Comparison of ENCODE assay signal across 12 cellular contexts in the genomic region with DNA sequence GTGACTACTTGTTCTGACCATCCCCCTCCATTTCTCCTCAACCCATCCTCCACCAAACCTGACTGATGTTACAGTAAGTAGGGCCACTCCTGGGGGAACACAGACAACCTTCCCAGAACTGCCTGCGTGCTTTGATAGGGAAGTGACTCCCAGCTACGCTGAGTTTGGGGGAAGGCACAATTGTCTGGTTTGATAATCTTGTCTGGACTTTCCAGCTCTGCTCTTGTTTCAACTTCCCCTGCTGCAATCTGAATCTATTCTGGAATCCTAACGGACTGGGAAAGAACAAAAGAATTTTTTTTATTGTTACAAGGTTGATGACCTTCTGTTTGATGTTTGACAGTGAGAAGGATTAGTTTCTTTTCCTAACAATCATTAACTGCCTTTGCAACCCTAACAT.
DNase-seq lines count a peak whose midpoint lies in the region; ATAC-seq, FAIRE-seq and TF ChIP-seq lines count a peak whose summit lies in the region.
"Had no signal": no experiment of that assay in that cellular context is flagged by ENCODE, and none has a peak within 500 bp of the region (broad histone marks: within the 10 kb centered on the region; RNA-seq: fewer than 3 reads in every experiment).

No MANE protein-coding gene starts in this region.

- in situ Hi-C loops in G401 (cut with HindIII; ENCODE audit: low sequenced_read_pairs) = no loop called here

- H4K8ac ChIP-seq in H1 (ENCODE audit: extremely low read depth, insufficient read depth, low read length) = no peak overlapping the region
- H4K8ac ChIP-seq in mesendoderm (ENCODE audit: low read depth, low read length) = no peak overlapping the region

- H3K79me2 ChIP-seq in H1 (ENCODE audit: control insufficient read depth in 1 of 2, insufficient read depth in 2 of 2, low read length in 2 of 2) = peaks cover 0 to 41% of the 10 kb centered on the region in 2 experiments; a peak in 2 of 4 replicates
- no peaks in the 10 kb centered on the region for H3K79me2 ChIP-seq in mesendoderm (ENCODE audit: control insufficient read depth, insufficient read depth, low read length)

- H3K9ac ChIP-seq in H1 (replicated peaks in 1 of 4; ENCODE audit: extremely low read depth in 1 of 4, low read depth in 3 of 4, low read length in 3 of 4) (no peak overlapping the region), mesendoderm (ENCODE audit: low read length) (no peak overlapping the region)

- no peaks in the 10 kb centered on the region for H3K23me2 ChIP-seq in H1 (ENCODE audit: low read depth, low read length)

- H3K56ac ChIP-seq in H1 (replicated peaks; ENCODE audit: insufficient read length, low read depth, low read length) (no peak overlapping the region), mesendoderm (ENCODE audit: low read length) (peak overlapping the region; percentile 30)

- ATAC-seq in GM21515 (IDR thresholded peaks at IDR 0.05; ENCODE audit: unreplicated experiment) = no peak
- no peak for ATAC-seq in HG02610 (IDR thresholded peaks at IDR 0.05; ENCODE audit: unreplicated experiment)

- peak overlapping the region in 1 of 2 experiments; percentile 34; a peak in 1 of 4 replicates for H3K4me2 ChIP-seq in H1 (ENCODE audit: insufficient read depth in 1 of 2, low read depth in 2 of 2, low read length in 2 of 2)
- H3K4me2 ChIP-seq in mesendoderm (ENCODE audit: low read length) = no peak overlapping the region

- H3K9me3 ChIP-seq in BE2C (no peaks in the 10 kb centered on the region), H1 (ENCODE audit: insufficient read depth in 2 of 2, low read depth in 1 of 2, low read length in 1 of 2) (no peaks in the 10 kb centered on the region)
- H3K9me3 ChIP-seq: colonic mucosa had no signal

- H3K36me3 ChIP-seq in BE2C = no peaks in the 10 kb centered on the region
- H3K36me3 ChIP-seq in H1 (ENCODE audit: control insufficient read depth in 2 of 4, insufficient read depth in 4 of 4, low read length in 3 of 4) = no peaks in the 10 kb centered on the region
- H3K36me3 ChIP-seq in mesendoderm (ENCODE audit: control insufficient read depth, insufficient read depth, low read length) = no peaks in the 10 kb centered on the region
- H3K36me3 ChIP-seq: colonic mucosa had no signal

- H2AK5ac ChIP-seq in H1 (ENCODE audit: low read depth, low read length) = no peak overlapping the region
- no peak overlapping the region for H2AK5ac ChIP-seq in mesendoderm (ENCODE audit: low read length)

- POLR2A ChIA-PET in H1 (lab: Charles Lee; ENCODE audit: partially characterized antibody) = interaction anchor here (0.9 kb wide), 1 partner anchor 10 kb away, joined by 3 read pairs; no protein-coding TSS in a partner anchor

- no peak overlapping the region for H4K91ac ChIP-seq in H1 (replicated peaks; ENCODE audit: insufficient read length, low read length)

- WGBS in H1 (ENCODE audit: extremely low coverage in 1 of 2, insufficient coverage in 1 of 2, insufficient read length in 1 of 2, insufficient replicate concordance in 2 of 2, low coverage in 1 of 2, low lambda C conversion rate in 2 of 2, missing lambda C conversion rate in 1 of 2), 2 experiments = 31% methylated on average over 3 of the region's 3 CpGs; no CpG with 5 or more reads in 1 of the 2 experiments
- WGBS in mesendoderm (ENCODE audit: extremely low coverage, insufficient coverage, low lambda C conversion rate) = no CpG with 5 or more reads among the region's 3 CpGs

- H3K4ac ChIP-seq in H1 (replicated peaks; ENCODE audit: insufficient read length, low read depth, low read length) = no peak overlapping the region
- H3K4ac ChIP-seq in mesendoderm (ENCODE audit: low read depth, low read length) = no peak overlapping the region

- H2BK5ac ChIP-seq in H1 (ENCODE audit: low read depth, low read length) (no peak overlapping the region), mesendoderm (ENCODE audit: low read length) (no peak overlapping the region)

- H2BK15ac ChIP-seq in H1 (ENCODE audit: low read length) (no peak overlapping the region), mesendoderm (replicated peaks; ENCODE audit: low read depth) (no peak overlapping the region)

- H3K79me1 ChIP-seq in H1 (ENCODE audit: low read depth, low read length) (no peaks in the 10 kb centered on the region), mesendoderm (ENCODE audit: low read length) (no peaks in the 10 kb centered on the region)

- H3K4me1 ChIP-seq in BE2C (0 out of 2 replicates have a peak, but pooled peaks cover 4% of the 10 kb centered on the region), H1 (replicated peaks in 1 of 4; ENCODE audit: control insufficient read depth in 3 of 4, insufficient read depth in 4 of 4, low read length in 3 of 4) (peaks cover 0 to 15% (median 6%) of the 10 kb centered on the region in 4 experiments; a peak in 6 of 7 replicates), mesendoderm (ENCODE audit: control insufficient read depth, low read depth, low read length) (peaks cover 5% of the 10 kb centered on the region)
- H3K4me1 ChIP-seq: colonic mucosa had no signal

- CTCF ChIA-PET in H1 (lab: Charles Lee; ENCODE audit: partially characterized antibody) = interaction anchor here (1.1 kb wide), 1 partner anchor 214 kb away, joined by 3 read pairs; no protein-coding TSS in a partner anchor

- H3K27ac ChIP-seq in H1 (ENCODE audit: low read depth, low read length) (no peak overlapping the region), mesendoderm (ENCODE audit: low read depth, low read length) (no peak overlapping the region)
- H3K27ac ChIP-seq: colonic mucosa had no signal

- no peak overlapping the region for H4K5ac ChIP-seq in H1 (ENCODE audit: insufficient read length, low read depth, low read length)
- H4K5ac ChIP-seq in mesendoderm (ENCODE audit: low read length) = no peak overlapping the region

- no peak for TF ChIP-seq RAD21 in H1 (IDR thresholded peaks at IDR 0.05 in 1 of 2, conservative IDR thresholded peaks at IDR 0.05 in 1 of 2; ENCODE audit: low read depth in 2 of 2, low read length in 2 of 2)

- H3K23ac ChIP-seq in H1 (ENCODE audit: insufficient read length) = no peak overlapping the region
- no peak overlapping the region for H3K23ac ChIP-seq in mesendoderm (ENCODE audit: low read length)

- FAIRE-seq in H1 (lab: Jason Lieb, UNC) = peak; percentile 69
- FAIRE-seq: frontal cortex had no signal

- H3K18ac ChIP-seq in H1 (ENCODE audit: extremely low read depth, low read length) (no peak overlapping the region), mesendoderm (ENCODE audit: low read length) (no peak overlapping the region)

- TF ChIP-seq POLR2A in H1 (IDR thresholded peaks at IDR 0.05; ENCODE audit: control extremely low read depth in 1 of 2, low read depth in 2 of 2, low read length in 2 of 2) = no peak

- H3K14ac ChIP-seq in H1 (ENCODE audit: insufficient read length) = no peak overlapping the region

- H2BK120ac ChIP-seq in H1 (replicated peaks; ENCODE audit: low read depth, low read length) = no peak overlapping the region
- no peak overlapping the region for H2BK120ac ChIP-seq in mesendoderm (ENCODE audit: low read depth, low read length)

- no peak overlapping the region for H2BK12ac ChIP-seq in H1 (ENCODE audit: low read depth, low read length)

- H3K4me3 ChIP-seq in BE2C (ENCODE audit: low read depth, low read length) (peak overlapping the region; percentile 10), H1 (ENCODE audit: extremely low read depth in 1 of 4, insufficient read depth in 2 of 4, low read depth in 3 of 4, low read length in 4 of 4) (peak overlapping the region in 1 of 4 experiments; percentile 3; a peak in 1 of 8 replicates), mesendoderm (ENCODE audit: low read length) (no peak overlapping the region)
- H3K4me3 ChIP-seq: colonic mucosa had no signal

- no peaks in the 10 kb centered on the region for H3K27me3 ChIP-seq in BE2C
- peaks cover 0 to 1% (median 0%) of the 10 kb centered on the region in 4 experiments; a peak in 1 of 7 replicates for H3K27me3 ChIP-seq in H1 (replicated peaks in 1 of 4; ENCODE audit: control insufficient read depth in 3 of 4, extremely low read depth in 1 of 4, insufficient read depth in 3 of 4, low read length in 3 of 4)
- no peaks in the 10 kb centered on the region for H3K27me3 ChIP-seq in mesendoderm (ENCODE audit: insufficient read depth, low read length, poor library complexity)
- H3K27me3 ChIP-seq: colonic mucosa had no signal

- H4K20me1 ChIP-seq in H1 (replicated peaks in 1 of 2; ENCODE audit: control insufficient read depth in 1 of 2, insufficient read depth in 2 of 2, low read length in 2 of 2) = no peaks in the 10 kb centered on the region

- no peak overlapping the region for H2AFZ ChIP-seq in H1 (ENCODE audit: low read length)

- H2BK20ac ChIP-seq in H1 (ENCODE audit: low read length) = no peak overlapping the region

- DNase-seq in BE2C (peak; percentile 40), NCI-H2227 (lab: John Stamatoyannopoulos, UW; ENCODE audit: unreplicated experiment) (peak; percentile 20), H1 (ENCODE audit: low read depth in 1 of 2, low spot score in 2 of 2) (no peak), mesendoderm (peak; percentile 66), G401 (ENCODE audit: low spot score) (no peak), HuH-7.5 (ENCODE audit: low spot score) (no peak)
- DNase-seq: activated effector memory CD4-positive, alpha-beta T cell treated with anti-CD3 and anti-CD28 coated beads, Interleukin-2, amount 50 U/mL, for 16 hours; colonic mucosa; Kasumi-1 had no signal

- no peak for TF ChIP-seq EP300 in H1 (IDR thresholded peaks at IDR 0.05; ENCODE audit: borderline replicate concordance in 1 of 2, low read depth in 2 of 2, low read length in 2 of 2)

- TF ChIP-seq CTCF in BE2C (IDR thresholded peaks at IDR 0.05; ENCODE audit: low read depth, low read length) (no peak), H1 (IDR thresholded peaks at IDR 0.05; ENCODE audit: control extremely low read depth in 1 of 3, insufficient read depth in 1 of 3, low read depth in 1 of 3, low read length in 3 of 3) (no peak)

TF ChIP-seq in H1, 55 proteins besides CTCF, POLR2A, EP300 and RAD21:
- TF ChIP-seq, protein P1, sequence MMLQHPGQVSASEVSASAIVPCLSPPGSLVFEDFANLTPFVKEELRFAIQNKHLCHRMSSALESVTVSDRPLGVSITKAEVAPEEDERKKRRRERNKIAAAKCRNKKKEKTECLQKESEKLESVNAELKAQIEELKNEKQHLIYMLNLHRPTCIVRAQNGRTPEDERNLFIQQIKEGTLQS (IDR thresholded peaks at IDR 0.05; ENCODE audit: insufficient read depth, low read depth, low read length) = no peak
- TF ChIP-seq YY1 (IDR thresholded peaks at IDR 0.05; ENCODE audit: low read depth, low read length) = no peak
- no peak for TF ChIP-seq PHF8 (conservative IDR thresholded peaks at IDR 0.05; ENCODE audit: low read depth, low read length)

Comparison
In these comparisons a context has a peak if more than half of its experiments do, and no peak if none do; other contexts are left out.
1. DNase-seq: peak in BE2C (single experiment), NCI-H2227 (single experiment) and mesendoderm (single experiment); none in H1 (0 of 2), G401 (single experiment) and HuH-7.5 (single experiment).